8 cellular contexts compared by ENCODE assay signal in genomic region chr2:64524604-64525322, GRCh38. TPM values are rescaled to one million over a fixed set of nuclear protein-coding genes. Genes with fewer than 3 reads are reported as not detected.
DNase-seq lines count a peak whose midpoint lies in the region; ATAC-seq and TF ChIP-seq lines count a peak whose summit lies in the region.

No MANE protein-coding gene starts in this region.

- POLR2A ChIA-PET in activated CD8-positive, alpha-beta T cell treated with anti-CD3 and anti-CD28 coated beads, Interleukin-2, amount 10 ng/mL, durations not matched to agents 7 days and 5 days (lab: Charles Lee): interaction anchor here (0.6 to 2.9 kb wide), 23 partner anchors 9 to 703 kb away, joined by 3 to 18 read pairs (median 4); partner anchors contain the start of genes ACTR2, SERTAD2 and UGP2

- intact Hi-C loops in Calu3 (cut with micrococcal nuclease; ENCODE audit: unreplicated experiment): loop anchor here (5.0 to 10.0 kb wide), 2 partner anchors 348 to 700 kb away; partner anchors contain the start of gene ACTR2
- intact Hi-C loops in esophagus muscularis mucosa (cut with DNase I): loop anchor here (5.0 to 10.0 kb wide), 2 partner anchors 38 to 120 kb away; no protein-coding TSS in a partner anchor

- WGBS in esophagus muscularis mucosa: 0% methylated on average over 32 of the region's 48 CpGs
- WGBS in upper lobe of left lung, 2 donors: 1% methylated on average over 22 to 31 of the region's 48 CpGs

- no peak for TF ChIP-seq EP300 in esophagus muscularis mucosa (IDR thresholded peaks at IDR 0.05)
- no peak for TF ChIP-seq EP300 in upper lobe of left lung (IDR thresholded peaks at IDR 0.05)

- TF ChIP-seq POLR2A in esophagus muscularis mucosa (IDR thresholded peaks at IDR 0.05; ENCODE audit: low read depth): no peak
- no peak for TF ChIP-seq POLR2A in upper lobe of left lung (IDR thresholded peaks at IDR 0.05)

- H3K4me3 ChIP-seq in esophagus muscularis mucosa: peak overlapping the region; percentile 82 to 96 (median 94)
- peak overlapping the region; percentile 72 to 93 (median 84) for H3K4me3 ChIP-seq in upper lobe of left lung

- H3K36me3 Mint-ChIP-seq in Calu3 (ENCODE audit: insufficient read depth, unreplicated experiment) (peaks cover 31% of the 10 kb centered on the region), IgD-negative memory B cell (peaks cover 4% of the 10 kb centered on the region)
- peaks cover 6% of the 10 kb centered on the region for H3K36me3 Mint-ChIP-seq in activated CD8-positive, alpha-beta T cell treated with anti-CD3 and anti-CD28 coated beads, Interleukin-2, amount 10 ng/mL, durations not matched to agents 7 days and 5 days (ENCODE audit: low read depth)
- H3K36me3 Mint-ChIP-seq in natural killer cell treated with Interleukin-12 subunit alpha and Interleukin-12 subunit beta and Interleukin-15 and Interleukin-18, amount 100 ng/mL, for 72 hours: peaks cover 4% of the 10 kb centered on the region

- H3K4me1 Mint-ChIP-seq in Calu3 (ENCODE audit: low read depth, unreplicated experiment): peaks cover 19% of the 10 kb centered on the region
- H3K4me1 Mint-ChIP-seq in IgD-negative memory B cell: peaks cover 30 to 36% (median 31%) of the 10 kb centered on the region in 3 donors
- H3K4me1 Mint-ChIP-seq in activated CD8-positive, alpha-beta T cell treated with anti-CD3 and anti-CD28 coated beads, Interleukin-2, amount 10 ng/mL, durations not matched to agents 7 days and 5 days (ENCODE audit: low read depth): peaks cover 40% of the 10 kb centered on the region
- H3K4me1 Mint-ChIP-seq in natural killer cell treated with Interleukin-12 subunit alpha and Interleukin-12 subunit beta and Interleukin-15 and Interleukin-18, amount 100 ng/mL, for 72 hours (ENCODE audit: low read depth in 2 of 2): peaks cover 33 to 35% of the 10 kb centered on the region in 2 donors

- H3K36me3 ChIP-seq in esophagus muscularis mucosa: no peaks in the 10 kb centered on the region
- no peaks in the 10 kb centered on the region for H3K36me3 ChIP-seq in upper lobe of left lung

- H3K27me3 ChIP-seq in esophagus muscularis mucosa (no peaks in the 10 kb centered on the region), upper lobe of left lung (no peaks in the 10 kb centered on the region)

- H3K27ac ChIP-seq in esophagus muscularis mucosa (replicated peaks in 1 of 4) (peak overlapping the region; percentile 96 to 97 (median 97)), upper lobe of left lung (peak overlapping the region; percentile 94 to 99 (median 96))

- ATAC-seq in GM21423 (IDR thresholded peaks at IDR 0.05; ENCODE audit: unreplicated experiment): peak; percentile 19
- ATAC-seq in activated CD8-positive, alpha-beta T cell treated with anti-CD3 and anti-CD28 coated beads, Interleukin-2, amount 10 ng/mL, durations not matched to agents 7 days and 5 days: peak; percentile 18
- peak in 1 of 2 donors; percentile 25 for ATAC-seq in natural killer cell treated with Interleukin-12 subunit alpha and Interleukin-12 subunit beta and Interleukin-15 and Interleukin-18, amount 100 ng/mL, for 72 hours
- peak; percentile 1 to 65 for ATAC-seq in upper lobe of left lung (ENCODE audit: low FRiP score in 2 of 2)
- ATAC-seq in HG03135 (IDR thresholded peaks at IDR 0.05; ENCODE audit: unreplicated experiment): no peak

- DNase-seq in Calu3: peak; percentile 17
- peak; percentile 49 for DNase-seq in activated CD8-positive, alpha-beta T cell treated with anti-CD3 and anti-CD28 coated beads, Interleukin-2, amount 10 ng/mL, durations not matched to agents 7 days and 5 days
- peak; percentile 91 for DNase-seq in esophagus muscularis mucosa (ENCODE audit: extremely low spot score)
- no peak for DNase-seq in natural killer cell treated with Interleukin-12 subunit alpha and Interleukin-12 subunit beta and Interleukin-15 and Interleukin-18, amount 100 ng/mL, for 72 hours (ENCODE audit: low spot score)
- DNase-seq in upper lobe of left lung: peak in 1 of 2 donors; percentile 44

- H3K27me3 Mint-ChIP-seq in Calu3 (ENCODE audit: unreplicated experiment) (no peaks in the 10 kb centered on the region), IgD-negative memory B cell (no peaks in the 10 kb centered on the region)
- H3K27me3 Mint-ChIP-seq in activated CD8-positive, alpha-beta T cell treated with anti-CD3 and anti-CD28 coated beads, Interleukin-2, amount 10 ng/mL, durations not matched to agents 7 days and 5 days (ENCODE audit: low read depth): peaks cover 5% of the 10 kb centered on the region
- no peaks in the 10 kb centered on the region for H3K27me3 Mint-ChIP-seq in natural killer cell treated with Interleukin-12 subunit alpha and Interleukin-12 subunit beta and Interleukin-15 and Interleukin-18, amount 100 ng/mL, for 72 hours

- TF ChIP-seq CTCF in Calu3 (IDR thresholded peaks at IDR 0.05; ENCODE audit: unreplicated experiment) (no peak), esophagus muscularis mucosa (IDR thresholded peaks at IDR 0.05) (no peak), upper lobe of left lung (IDR thresholded peaks at IDR 0.05) (no peak)

- H3K9me3 ChIP-seq in esophagus muscularis mucosa: no peaks in the 10 kb centered on the region
- H3K9me3 ChIP-seq in upper lobe of left lung: no peaks in the 10 kb centered on the region

- CTCF ChIA-PET in Calu3 (lab: Charles Lee): interaction anchor here (0.6 to 2.4 kb wide), 5 partner anchors 8 to 195 kb away, joined by 3 to 15 read pairs (median 3); no protein-coding TSS in a partner anchor
- CTCF ChIA-PET in activated CD8-positive, alpha-beta T cell treated with anti-CD3 and anti-CD28 coated beads, Interleukin-2, amount 10 ng/mL, durations not matched to agents 7 days and 5 days (lab: Charles Lee): interaction anchor here (0.9 to 6.4 kb wide), 21 partner anchors 9 to 508 kb away, joined by 3 to 159 read pairs (median 5); partner anchors contain the start of gene SERTAD2

- H3K9me3 Mint-ChIP-seq in Calu3 (ENCODE audit: low read depth, unreplicated experiment): no peaks in the 10 kb centered on the region
- no peaks in the 10 kb centered on the region for H3K9me3 Mint-ChIP-seq in IgD-negative memory B cell
- H3K9me3 Mint-ChIP-seq in activated CD8-positive, alpha-beta T cell treated with anti-CD3 and anti-CD28 coated beads, Interleukin-2, amount 10 ng/mL, durations not matched to agents 7 days and 5 days (ENCODE audit: insufficient read depth): no peaks in the 10 kb centered on the region
- H3K9me3 Mint-ChIP-seq in natural killer cell treated with Interleukin-12 subunit alpha and Interleukin-12 subunit beta and Interleukin-15 and Interleukin-18, amount 100 ng/mL, for 72 hours: no peaks in the 10 kb centered on the region

- H3K4me1 ChIP-seq in esophagus muscularis mucosa (peaks cover 22 to 45% (median 41%) of the 10 kb centered on the region in 4 donors), upper lobe of left lung (peaks cover 7 to 28% (median 17%) of the 10 kb centered on the region in 4 donors)

- H3K27ac Mint-ChIP-seq in Calu3 (ENCODE audit: unreplicated experiment): peak overlapping the region; percentile 97
- peak overlapping the region; percentile 99 to 100 (median 99) for H3K27ac Mint-ChIP-seq in IgD-negative memory B cell
- peak overlapping the region; percentile 99 for H3K27ac Mint-ChIP-seq in activated CD8-positive, alpha-beta T cell treated with anti-CD3 and anti-CD28 coated beads, Interleukin-2, amount 10 ng/mL, durations not matched to agents 7 days and 5 days
- peak overlapping the region; percentile 87 to 100 for H3K27ac Mint-ChIP-seq in natural killer cell treated with Interleukin-12 subunit alpha and Interleukin-12 subunit beta and Interleukin-15 and Interleukin-18, amount 100 ng/mL, for 72 hours

- H3K4me3 Mint-ChIP-seq in Calu3 (ENCODE audit: low read depth, unreplicated experiment): peak overlapping the region; percentile 97
- H3K4me3 Mint-ChIP-seq in IgD-negative memory B cell: peak overlapping the region; percentile 99 to 100 (median 100)
- H3K4me3 Mint-ChIP-seq in activated CD8-positive, alpha-beta T cell treated with anti-CD3 and anti-CD28 coated beads, Interleukin-2, amount 10 ng/mL, durations not matched to agents 7 days and 5 days: peak overlapping the region; percentile 99
- peak overlapping the region; percentile 86 for H3K4me3 Mint-ChIP-seq in natural killer cell treated with Interleukin-12 subunit alpha and Interleukin-12 subunit beta and Interleukin-15 and Interleukin-18, amount 100 ng/mL, for 72 hours

- BruUV-seq in Calu3 (replicated peaks; lab: Mats Ljungman, UMichigan): no TSS peak

RNA-seq across cellular contexts. Expression of gene AFTPH, which starts 0.6 kb away (rescaled TPM):
- 42.2 and 47.1 TPM in 2 replicates for total RNA-seq in Calu3 (2022)
- 63.5 TPM for polyA plus RNA-seq in IgD-negative memory B cell
- total RNA-seq in activated CD8-positive, alpha-beta T cell treated with anti-CD3 and anti-CD28 coated beads, Interleukin-2, amount 10 ng/mL, durations not matched to agents 7 days and 5 days: 10 to 100 TPM; 26.3 to 27.2 TPM
- total RNA-seq in esophagus muscularis mucosa: 10 to 100 TPM; 27.5 to 36.1 (median 35.7) TPM
- 10 to 100 TPM; 38.7 to 49.0 TPM for total RNA-seq in natural killer cell treated with Interleukin-12 subunit alpha and Interleukin-12 subunit beta and Interleukin-15 and Interleukin-18, amount 100 ng/mL, for 72 hours
- total RNA-seq in upper lobe of left lung: 10 to 100 TPM; 21.5 to 72.9 (median 35.4) TPM
